Comparison of ENCODE assay signal across 29 cellular contexts in the genomic region with DNA sequence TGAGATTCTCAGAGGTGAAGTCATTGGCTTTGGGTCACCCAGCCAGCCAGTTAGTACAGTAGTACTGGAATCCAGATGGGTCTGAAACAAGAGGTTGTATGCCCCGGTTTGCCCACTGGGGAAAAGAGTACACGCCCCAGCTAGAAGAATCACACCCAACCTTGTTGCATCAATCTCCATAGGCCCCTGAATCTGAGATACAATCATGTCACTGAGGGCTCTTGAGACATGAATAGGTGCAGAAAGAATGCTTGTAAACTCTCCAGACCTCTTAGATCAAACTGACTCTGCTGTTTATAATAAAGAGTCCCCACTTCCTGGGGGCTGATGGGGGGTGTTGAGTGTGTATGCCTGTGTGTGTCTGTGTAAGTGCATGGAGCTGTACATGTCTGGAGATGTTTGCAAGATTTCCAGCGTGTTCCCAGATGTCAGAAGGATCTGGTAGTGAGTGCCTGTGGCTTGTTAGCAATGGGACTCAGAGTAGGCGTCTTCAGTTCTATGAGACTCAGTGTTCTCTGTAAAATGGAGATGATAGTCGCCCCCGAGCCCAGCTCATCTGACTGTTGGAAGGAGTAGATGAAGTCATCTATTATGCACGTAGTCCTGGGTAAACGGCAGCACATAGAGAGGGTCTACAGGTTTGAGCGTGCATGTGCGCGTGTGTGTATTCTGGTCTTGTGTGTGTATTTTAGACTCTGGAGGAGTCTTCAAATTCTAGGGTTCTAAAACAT. TPM values are rescaled to one million over a fixed set of nuclear protein-coding genes. Genes with fewer than 3 reads are reported as not detected.
DNase-seq lines count a peak whose midpoint lies in the region; ATAC-seq and TF ChIP-seq lines count a peak whose summit lies in the region.
"Had no signal": no experiment of that assay in that cellular context is flagged by ENCODE, and none has a peak within 500 bp of the region (broad histone marks: within the 10 kb centered on the region; RNA-seq: fewer than 3 reads in every experiment).

No MANE protein-coding gene starts in this region.

- WGBS in tibial nerve, 2 donors = 77 to 83% methylated on average over 11 of the region's 11 CpGs
- 82 to 86% methylated on average over 10 to 11 of the region's 11 CpGs for WGBS in esophagus squamous epithelium, 2 donors

- no peak for ATAC-seq in activated naive CD4-positive, alpha-beta T cell treated with anti-CD3 and anti-CD28 coated beads, Interleukin-2, amount 50 U/mL, for 72 hours
- ATAC-seq: activated naive CD8-positive, alpha-beta T cell treated with anti-CD3 and anti-CD28 coated beads, Interleukin-2, amount 50 U/mL, for 24 hours; heart left ventricle; K562; stimulated activated naive CD8-positive, alpha-beta T cell treated with anti-CD3 and anti-CD28 coated beads, Interleukin-15, Interleukin-2, amounts not matched to agents 100 U/mL and 50 U/mL, for 24 hours had no signal

- DNase-seq in activated naive CD4-positive, alpha-beta T cell treated with anti-CD3 and anti-CD28 coated beads, Interleukin-2, amount 50 U/mL, for 72 hours (ENCODE audit: low spot score in 2 of 2) = no peak
- DNase-seq in activated naive CD4-positive, alpha-beta T cell treated with anti-CD3 and anti-CD28 coated beads, Interleukin-2, amount 10 ng/mL, durations not matched to agents 7 days and 5 days = no peak
- peak; percentile 24 for DNase-seq in adipocyte (ENCODE audit: low read depth)
- peak in 41 of 42 donors; percentile 17 to 91 (median 62) for DNase-seq in head of caudate nucleus
- no peak for DNase-seq in tibial nerve (ENCODE audit: low spot score in 2 of 2)
- no peak for DNase-seq in stimulated activated naive CD4-positive, alpha-beta T cell treated with Interleukin-2 at 50 U/mL for 16 hours (lab: John Stamatoyannopoulos, UW)
- DNase-seq in esophagus squamous epithelium (lab: John Stamatoyannopoulos, UW) = no peak
- no peak for DNase-seq in CD1c-positive myeloid dendritic cell (ENCODE audit: extremely low spot score)
- DNase-seq: activated CD8-positive, alpha-beta memory T cell treated with anti-CD3 and anti-CD28 coated beads for 24 hours; activated gamma-delta T cell; activated naive CD8-positive, alpha-beta T cell treated with anti-CD3 and anti-CD28 coated beads, Interleukin-2, amount 50 U/mL, for 24 hours; activated T-cell treated with anti-CD3 and anti-CD28 coated beads, Interleukin-2, amount 50 U/mL, for 1 hour; CD4-positive, alpha-beta memory T cell; GOT3; heart left ventricle; mesendoderm; NCI-H1417 treated with DMSO at 0.1 percent for 48 hours; NCI-H2081 treated with DMSO at 0.1 percent for 48 hours; NCI-H748 treated with DMSO at 0.1 percent for 48 hours; sigmoid colon; SK-N-SH; stimulated activated CD4-positive, alpha-beta T cell treated with anti-CD3 and anti-CD28 coated beads, Interleukin-15, amount 100 ng/mL, for 24 hours; stimulated activated naive CD8-positive, alpha-beta T cell treated with anti-CD3 and anti-CD28 coated beads, Interleukin-15, Interleukin-2, amounts not matched to agents 100 U/mL and 50 U/mL, for 24 hours; T-helper 2 cell had no signal

- H3K9me3 ChIP-seq in adipocyte (ENCODE audit: control insufficient read depth, low read length) = no peaks in the 10 kb centered on the region
- no peaks in the 10 kb centered on the region for H3K9me3 ChIP-seq in tibial nerve
- no peaks in the 10 kb centered on the region for H3K9me3 ChIP-seq in esophagus squamous epithelium
- H3K9me3 ChIP-seq: heart left ventricle, neutrophil, sigmoid colon, SK-N-SH, thoracic aorta, vagina had no signal

- H3K4me3 ChIP-seq in adipocyte (ENCODE audit: low read length) (no peak overlapping the region), tibial nerve (no peak overlapping the region), esophagus squamous epithelium (no peak overlapping the region)
- H3K4me3 ChIP-seq: heart left ventricle, K562, sigmoid colon, thoracic aorta, vagina had no signal

- peaks cover 51% of the 10 kb centered on the region for H3K36me3 ChIP-seq in adipocyte (ENCODE audit: control insufficient read depth, insufficient read depth, low read length, severe bottlenecking)
- peaks cover 0 to 29% (median 0%) of the 10 kb centered on the region in 3 donors for H3K36me3 ChIP-seq in tibial nerve
- H3K36me3 ChIP-seq in esophagus squamous epithelium = peaks cover 0 to 31% (median 0%) of the 10 kb centered on the region in 3 donors
- H3K36me3 ChIP-seq: heart left ventricle, neutrophil, sigmoid colon, vagina had no signal

- peaks cover 31% of the 10 kb centered on the region for H3K4me1 ChIP-seq in adipocyte (ENCODE audit: control insufficient read depth, insufficient read depth, low read length)
- H3K4me1 ChIP-seq in tibial nerve = peaks cover 0 to 36% (median 20%) of the 10 kb centered on the region in 4 donors
- peaks cover 10 to 32% (median 14%) of the 10 kb centered on the region in 3 donors for H3K4me1 ChIP-seq in esophagus squamous epithelium

- H3K27me3 ChIP-seq in adipocyte (replicated peaks; ENCODE audit: control insufficient read depth, insufficient read depth, low read length) (no peaks in the 10 kb centered on the region), tibial nerve (no peaks in the 10 kb centered on the region), esophagus squamous epithelium (no peaks in the 10 kb centered on the region)
- H3K27me3 ChIP-seq: heart left ventricle, neutrophil, sigmoid colon, vagina had no signal

- TF ChIP-seq CTCF in tibial nerve (IDR thresholded peaks at IDR 0.05) (no peak), esophagus squamous epithelium (IDR thresholded peaks at IDR 0.05) (no peak)

- H3K9ac ChIP-seq in adipocyte (ENCODE audit: low read length) = no peak overlapping the region
- H3K9ac ChIP-seq: SK-N-SH had no signal

- H3K27ac ChIP-seq in tibial nerve (peak overlapping the region in 3 of 4 donors; percentile 42 to 86 (median 83)), esophagus squamous epithelium (no peak overlapping the region)
- H3K27ac ChIP-seq: heart left ventricle, neutrophil, sigmoid colon had no signal

- TF ChIP-seq EP300 in tibial nerve (IDR thresholded peaks at IDR 0.05) = peak; percentile 24 to 43

- no peak overlapping the region for H3K4me3 Mint-ChIP-seq in activated naive CD4-positive, alpha-beta T cell treated with anti-CD3 and anti-CD28 coated beads, Interleukin-2, amount 10 ng/mL, durations not matched to agents 7 days and 5 days
- H3K4me3 Mint-ChIP-seq: activated naive CD8-positive, alpha-beta T cell treated with anti-CD3 and anti-CD28 coated beads, Interleukin-2, amount 50 U/mL, for 24 hours; CD4-positive, alpha-beta memory T cell had no signal

- no peaks in the 10 kb centered on the region for H3K9me3 Mint-ChIP-seq in activated naive CD4-positive, alpha-beta T cell treated with anti-CD3 and anti-CD28 coated beads, Interleukin-2, amount 50 U/mL, for 72 hours
- H3K9me3 Mint-ChIP-seq in activated naive CD4-positive, alpha-beta T cell treated with anti-CD3 and anti-CD28 coated beads, Interleukin-2, amount 10 ng/mL, durations not matched to agents 7 days and 5 days = no peaks in the 10 kb centered on the region
- H3K9me3 Mint-ChIP-seq: activated naive CD8-positive, alpha-beta T cell treated with anti-CD3 and anti-CD28 coated beads, Interleukin-2, amount 50 U/mL, for 24 hours; CD4-positive, alpha-beta memory T cell had no signal

- H3K4me1 Mint-ChIP-seq in activated naive CD4-positive, alpha-beta T cell treated with anti-CD3 and anti-CD28 coated beads, Interleukin-2, amount 10 ng/mL, durations not matched to agents 7 days and 5 days = no peaks in the 10 kb centered on the region
- H3K4me1 Mint-ChIP-seq: activated naive CD8-positive, alpha-beta T cell treated with anti-CD3 and anti-CD28 coated beads, Interleukin-2, amount 50 U/mL, for 24 hours; CD4-positive, alpha-beta memory T cell had no signal

- CTCF ChIA-PET in activated naive CD4-positive, alpha-beta T cell treated with anti-CD3 and anti-CD28 coated beads, Interleukin-2, amount 10 ng/mL, durations not matched to agents 7 days and 5 days (lab: Charles Lee) = interaction anchor here (0.7 kb wide), 1 partner anchor 121 kb away, joined by 3 read pairs; no protein-coding TSS in a partner anchor

- intact Hi-C loops in head of caudate nucleus (cut with DNase I) (no loop called here), esophagus squamous epithelium (cut with DNase I) (no loop called here)

- H3K27ac Mint-ChIP-seq in activated naive CD4-positive, alpha-beta T cell treated with anti-CD3 and anti-CD28 coated beads, Interleukin-2, amount 50 U/mL, for 72 hours = peak overlapping the region; percentile 3 to 13
- H3K27ac Mint-ChIP-seq in activated naive CD4-positive, alpha-beta T cell treated with anti-CD3 and anti-CD28 coated beads, Interleukin-2, amount 10 ng/mL, durations not matched to agents 7 days and 5 days = no peak overlapping the region
- H3K27ac Mint-ChIP-seq: activated naive CD8-positive, alpha-beta T cell treated with anti-CD3 and anti-CD28 coated beads, Interleukin-2, amount 50 U/mL, for 24 hours; CD4-positive, alpha-beta memory T cell; progenitor cell of endocrine pancreas had no signal

- no peaks in the 10 kb centered on the region for H3K36me3 Mint-ChIP-seq in activated naive CD4-positive, alpha-beta T cell treated with anti-CD3 and anti-CD28 coated beads, Interleukin-2, amount 50 U/mL, for 72 hours
- no peaks in the 10 kb centered on the region for H3K36me3 Mint-ChIP-seq in activated naive CD4-positive, alpha-beta T cell treated with anti-CD3 and anti-CD28 coated beads, Interleukin-2, amount 10 ng/mL, durations not matched to agents 7 days and 5 days
- H3K36me3 Mint-ChIP-seq: CD4-positive, alpha-beta memory T cell had no signal

- no peaks in the 10 kb centered on the region for H3K27me3 Mint-ChIP-seq in activated naive CD4-positive, alpha-beta T cell treated with anti-CD3 and anti-CD28 coated beads, Interleukin-2, amount 10 ng/mL, durations not matched to agents 7 days and 5 days
- H3K27me3 Mint-ChIP-seq: activated naive CD8-positive, alpha-beta T cell treated with anti-CD3 and anti-CD28 coated beads, Interleukin-2, amount 50 U/mL, for 24 hours; CD4-positive, alpha-beta memory T cell; progenitor cell of endocrine pancreas had no signal

- no peak for TF ChIP-seq POLR2A in tibial nerve (IDR thresholded peaks at IDR 0.05)
- TF ChIP-seq POLR2A in esophagus squamous epithelium (IDR thresholded peaks at IDR 0.05) = no peak

RNA-seq across cellular contexts. Expression of a gene that starts 48.2 kb away (rescaled TPM):
- total RNA-seq in activated naive CD4-positive, alpha-beta T cell treated with anti-CD3 and anti-CD28 coated beads, Interleukin-2, amount 50 U/mL, for 72 hours = 10 to 100 TPM in 1 of 2 donors, 1 to 10 TPM in 1; 2.3 to 26.7 TPM
- 10 to 100 TPM; 14.9 to 55.8 (median 27.7) TPM for total RNA-seq in tibial nerve
- total RNA-seq in esophagus squamous epithelium = 10 to 100 TPM in 2 of 4 donors, 1 to 10 TPM in 2; 7.5 to 34.0 (median 12.0) TPM

Comparison
In these comparisons a context has a peak if more than half of its experiments do, and no peak if none do; other contexts are left out.
1. DNase-seq: peak in adipocyte (single experiment) and head of caudate nucleus (41 of 42); none in activated naive CD4-positive, alpha-beta T cell treated with anti-CD3 and anti-CD28 coated beads, Interleukin-2, amount 50 U/mL, for 72 hours (0 of 2), activated naive CD4-positive, alpha-beta T cell treated with anti-CD3 and anti-CD28 coated beads, Interleukin-2, amount 10 ng/mL, durations not matched to agents 7 days and 5 days (single experiment), tibial nerve (0 of 2), stimulated activated naive CD4-positive, alpha-beta T cell treated with Interleukin-2 at 50 U/mL for 16 hours (single experiment), esophagus squamous epithelium (single experiment) and CD1c-positive myeloid dendritic cell (single experiment).
2. H3K27ac ChIP-seq: peak in tibial nerve (3 of 4); none in esophagus squamous epithelium (0 of 4).